17 cellular contexts compared by ENCODE assay signal in genomic region chr1:66478116-66478515, GRCh38. TPM values are rescaled to one million over a fixed set of nuclear protein-coding genes. Genes with fewer than 3 reads are reported as not detected.
A peak's percentile ranks its signal among the peaks of the same experiment; 100 is the strongest.
DNase-seq lines count a peak whose midpoint lies in the region; ATAC-seq, FAIRE-seq and TF ChIP-seq lines count a peak whose summit lies in the region.
"Had no signal": no experiment of that assay in that cellular context is flagged by ENCODE, and none has a peak within 500 bp of the region (broad histone marks: within the 10 kb centered on the region; RNA-seq: fewer than 3 reads in every experiment).

No MANE protein-coding gene starts in this region.

- H3K79me2 ChIP-seq in keratinocyte (ENCODE audit: control insufficient read depth, insufficient read depth, low read length), result no peaks in the 10 kb centered on the region

- no peak overlapping the region for H2AFZ ChIP-seq in keratinocyte (ENCODE audit: control insufficient read depth, low read length)

- H3K36me3 ChIP-seq in bronchial epithelial cell (ENCODE audit: control insufficient read depth, insufficient read depth, low read length), result no peaks in the 10 kb centered on the region
- H3K36me3 ChIP-seq in keratinocyte (ENCODE audit: control insufficient read depth in 2 of 2, extremely low read depth in 1 of 2, insufficient read depth in 2 of 2, low read length in 2 of 2), result no peaks in the 10 kb centered on the region
- H3K36me3 ChIP-seq in suprapubic skin, result no peaks in the 10 kb centered on the region
- H3K36me3 ChIP-seq: left ventricle myocardium inferior had no signal

- H3K9me1 ChIP-seq in keratinocyte (ENCODE audit: control insufficient read depth, extremely low read depth, insufficient read depth, low read length), result no peaks in the 10 kb centered on the region

- no peak overlapping the region for H3K9ac ChIP-seq in keratinocyte (ENCODE audit: control insufficient read depth, extremely low read depth, insufficient read depth, low read length)

- in situ Hi-C loops in ACHN (cut with HindIII; ENCODE audit: low pct_ligation_motif_present, low pct_unique_long_range_greater_than_20kb, low sequenced_read_pairs), result no loop called here

- H3K27ac ChIP-seq in keratinocyte (ENCODE audit: control insufficient read depth, insufficient read depth, low read length) (no peak overlapping the region), suprapubic skin (no peak overlapping the region)
- H3K27ac ChIP-seq: left ventricle myocardium inferior had no signal

- H3K4me2 ChIP-seq in keratinocyte (ENCODE audit: control insufficient read depth, extremely low read depth, insufficient read depth, low read depth, low read length), result no peak overlapping the region

- DNase-seq in ACHN, result peak; percentile 35
- peak; percentile 72 for DNase-seq in HT1080 (ENCODE audit: low read depth)
- DNase-seq in bronchial epithelial cell (ENCODE audit: low read depth), result peak; percentile 83
- DNase-seq in keratinocyte (ENCODE audit: low read depth, low spot score), result no peak
- DNase-seq in suprapubic skin (ENCODE audit: low spot score in 2 of 2), result no peak
- no peak for DNase-seq in NCI-H1048 (lab: John Stamatoyannopoulos, UW)
- DNase-seq in NOMO-1 (lab: John Stamatoyannopoulos, UW; ENCODE audit: unreplicated experiment in 2 of 2), result no peak
- DNase-seq: activated naive CD4-positive, alpha-beta T cell treated with anti-CD3 and anti-CD28 coated beads, Interleukin-2, amount 50 U/mL, for 16 hours; DMS79; left ventricle myocardium inferior; NCI-H1436; NCI-H69; SHP77; stimulated activated CD4-positive, alpha-beta T cell treated with anti-CD3 and anti-CD28 coated beads, Interleukin-12 subunit alpha, Interleukin-12 subunit beta, amount 100 ng/mL, for 4 hours had no signal

- TF ChIP-seq POLR2A in suprapubic skin (IDR thresholded peaks at IDR 0.05) (no peak), GM18505 (IDR thresholded peaks at IDR 0.05; ENCODE audit: borderline replicate concordance, extremely low read depth, insufficient read depth, insufficient read length) (no peak)

- WGBS in suprapubic skin, result 89% methylated on average over 7 of the region's 7 CpGs

- FAIRE-seq in bronchial epithelial cell (lab: Jason Lieb, UNC) (no peak), keratinocyte (lab: Jason Lieb, UNC) (peak; percentile 51)
- FAIRE-seq: colon, HepG2 had no signal

- no peak for TF ChIP-seq EP300 in suprapubic skin (IDR thresholded peaks at IDR 0.05)

- no peaks in the 10 kb centered on the region for H4K20me1 ChIP-seq in keratinocyte (ENCODE audit: control insufficient read depth, extremely low read depth, insufficient read depth, low read length)

- H3K27me3 ChIP-seq in bronchial epithelial cell (ENCODE audit: control insufficient read depth, insufficient read depth, low read length), result no peaks in the 10 kb centered on the region
- no peaks in the 10 kb centered on the region for H3K27me3 ChIP-seq in keratinocyte (ENCODE audit: control insufficient read depth, extremely low read depth, insufficient read depth, low read length)
- no peaks in the 10 kb centered on the region for H3K27me3 ChIP-seq in suprapubic skin

- dilution Hi-C loops in keratinocyte (cut with MboI; ENCODE audit: extremely low pct_ligation_motif_present, low sequenced_read_pairs), result no loop called here

- H3K9me3 ChIP-seq in keratinocyte (ENCODE audit: control insufficient read depth, low read depth, low read length) (no peaks in the 10 kb centered on the region), suprapubic skin (no peaks in the 10 kb centered on the region)
- H3K9me3 ChIP-seq: left ventricle myocardium inferior had no signal

- no peak overlapping the region for H3K4me3 ChIP-seq in bronchial epithelial cell (ENCODE audit: low read depth, low read length)
- H3K4me3 ChIP-seq in keratinocyte (ENCODE audit: control insufficient read depth in 2 of 3, extremely low read depth in 1 of 3, insufficient read depth in 2 of 3, low read depth in 1 of 3, low read length in 3 of 3), result no peak overlapping the region
- no peak overlapping the region for H3K4me3 ChIP-seq in suprapubic skin
- H3K4me3 ChIP-seq: left ventricle myocardium inferior had no signal

- TF ChIP-seq CTCF in bronchial epithelial cell (IDR thresholded peaks at IDR 0.05; ENCODE audit: insufficient read depth, low read length, severe bottlenecking), result no peak
- no peak for TF ChIP-seq CTCF in keratinocyte (optimal IDR thresholded peaks at IDR 0.05 in 1 of 3, IDR thresholded peaks at IDR 0.05 in 1 of 3, conservative IDR thresholded peaks at IDR 0.05 in 1 of 3; ENCODE audit: extremely low read depth in 1 of 3, insufficient read depth in 2 of 3, low read length in 3 of 3)
- no peak for TF ChIP-seq CTCF in suprapubic skin (IDR thresholded peaks at IDR 0.05)

- H3K4me1 ChIP-seq in keratinocyte (ENCODE audit: control insufficient read depth, extremely low read depth, insufficient read depth, low read length) (peaks cover 3% of the 10 kb centered on the region), suprapubic skin (no peaks in the 10 kb centered on the region)
- H3K4me1 ChIP-seq: left ventricle myocardium inferior had no signal

- no peak for ATAC-seq in GM18505 (IDR thresholded peaks at IDR 0.05; ENCODE audit: unreplicated experiment)
- ATAC-seq: HepG2 had no signal

RNA-seq across cellular contexts. Expression of gene SGIP1, which starts 55.8 kb away (rescaled TPM):
- 0.08 TPM in 1 of 2 replicates, not detected in the other for total RNA-seq in HT1080 (2014; rRNA removed; shearing (Covaris generic))
- 0.08 and 0.09 TPM in 2 replicates for polyA plus RNA-seq in HT1080 (2015; cell fraction: cytosol; rRNA removed)
- polyA plus RNA-seq in HT1080 (2015; cell fraction: nucleus; rRNA removed), result 0.01 and 0.06 TPM in 2 replicates
- total RNA-seq in bronchial epithelial cell (0.79 TPM in 1 of 2 replicates, not detected in the other), suprapubic skin (1 to 10 TPM in 1 of 4 donors, under 1 TPM in 3; 0.10 to 2.8 (median 0.66) TPM)
- 0.02 to 0.09 TPM (median 0.05 TPM) in 3 replicates for polyA plus RNA-seq in keratinocyte
- not detected for polyA plus RNA-seq in keratinocyte (2011; ENCODE audit: low read depth)
- 0.04 and 0.19 TPM in 2 replicates for polyA plus RNA-seq in keratinocyte (2011; cell fraction: cytosol; rRNA removed)
- 0.05 and 0.39 TPM in 2 replicates for polyA plus RNA-seq in keratinocyte (2011; cell fraction: nucleus; rRNA removed)
- polyA plus RNA-seq in keratinocyte (2012; ENCODE audit: low replicate concordance), result 0.05 and 0.11 TPM in 2 replicates
- polyA minus RNA-seq in keratinocyte, result 0.16 TPM in 1 of 3 replicates, not detected in the others
- polyA minus RNA-seq in keratinocyte (2011; cell fraction: cytosol; rRNA and poly(A)+ RNA removed), result not detected
- polyA minus RNA-seq in keratinocyte (2011; cell fraction: nucleus; rRNA and poly(A)+ RNA removed), result 0.62 TPM in 1 of 2 replicates, not detected in the other
- total RNA-seq: HepG2 had no signal
- polyA plus RNA-seq: HepG2 had no signal

Comparison
In these comparisons a context has a peak if more than half of its experiments do, and no peak if none do; other contexts are left out.
1. DNase-seq: peak in ACHN (single experiment), HT1080 (single experiment) and bronchial epithelial cell (single experiment); none in keratinocyte (single experiment), suprapubic skin (0 of 2), NCI-H1048 (single experiment) and NOMO-1 (0 of 2).